ENCODE assay signal across 7 cellular contexts in genomic region chr6:170176621-170177382, GRCh38.
DNase-seq lines count a peak whose midpoint lies in the region; ATAC-seq and TF ChIP-seq lines count a peak whose summit lies in the region.

No MANE protein-coding gene starts in this region.

- H3K36me3 ChIP-seq in prostate gland (no peaks in the 10 kb centered on the region), lower lobe of right lung (no peaks in the 10 kb centered on the region)

- H3K4me1 ChIP-seq in prostate gland (replicated peaks), result no peaks in the 10 kb centered on the region
- peaks cover 6% of the 10 kb centered on the region for H3K4me1 ChIP-seq in lower lobe of right lung

- WGBS in prostate gland, result 55% methylated on average over 55 of the region's 64 CpGs

- intact Hi-C loops in prostate gland (cut with DNase I) (no loop called here), lower lobe of right lung (cut with DNase I) (no loop called here)

- H3K9me3 ChIP-seq in prostate gland (no peaks in the 10 kb centered on the region), lower lobe of right lung (no peaks in the 10 kb centered on the region)

- TF ChIP-seq CTCF in prostate gland (IDR thresholded peaks at IDR 0.05) (no peak), lower lobe of right lung (IDR thresholded peaks at IDR 0.05) (no peak)

- H3K9me3 Mint-ChIP-seq in activated naive CD8-positive, alpha-beta T cell (ENCODE audit: low read depth), result no peaks in the 10 kb centered on the region

- H3K36me3 Mint-ChIP-seq in activated naive CD8-positive, alpha-beta T cell, result no peaks in the 10 kb centered on the region

- ATAC-seq in HG03521 (IDR thresholded peaks at IDR 0.05; ENCODE audit: unreplicated experiment) (no peak), lower lobe of right lung (no peak), GM21447 (IDR thresholded peaks at IDR 0.05; ENCODE audit: unreplicated experiment) (no peak)

- H3K4me3 Mint-ChIP-seq in activated naive CD8-positive, alpha-beta T cell, result peak overlapping the region; percentile 23

- H3K27ac ChIP-seq in prostate gland, result peak overlapping the region; percentile 5 to 30
- H3K27ac ChIP-seq in lower lobe of right lung, result no peak overlapping the region

- DNase-seq in EH (ENCODE audit: low read depth) (peak; percentile 1), NCI-H146 (lab: John Stamatoyannopoulos, UW) (peak; percentile 94), prostate gland (ENCODE audit: low spot score) (peak; percentile 24), lower lobe of right lung (no peak)

- H3K4me3 ChIP-seq in prostate gland, result peak overlapping the region in 1 of 2 donors; percentile 3
- no peak overlapping the region for H3K4me3 ChIP-seq in lower lobe of right lung

- TF ChIP-seq POLR2A in prostate gland (IDR thresholded peaks at IDR 0.05), result no peak

- peaks cover 2% of the 10 kb centered on the region for H3K4me1 Mint-ChIP-seq in activated naive CD8-positive, alpha-beta T cell (ENCODE audit: low read depth)

- H3K27me3 ChIP-seq in prostate gland (replicated peaks; ENCODE audit: insufficient read depth), result no peaks in the 10 kb centered on the region
- H3K27me3 ChIP-seq in lower lobe of right lung (ENCODE audit: low read depth), result no peaks in the 10 kb centered on the region

- H3K27ac Mint-ChIP-seq in activated naive CD8-positive, alpha-beta T cell, result peak overlapping the region; percentile 82

- H3K27me3 Mint-ChIP-seq in activated naive CD8-positive, alpha-beta T cell, result no peaks in the 10 kb centered on the region
